In genomic region chr18:26301681-26302080, GRCh38 we compare ENCODE assay signal across 14 cellular contexts.
DNase-seq lines count a peak whose midpoint lies in the region; TF ChIP-seq lines count a peak whose summit lies in the region.
"Had no signal": no experiment of that assay in that cellular context is flagged by ENCODE, and none has a peak within 500 bp of the region (broad histone marks: within the 10 kb centered on the region; RNA-seq: fewer than 3 reads in every experiment).

No MANE protein-coding gene starts in this region.

- no peak for TF ChIP-seq POLR2A in esophagus muscularis mucosa (IDR thresholded peaks at IDR 0.05; ENCODE audit: low read depth)

- DNase-seq in AG10803 (ENCODE audit: low read depth) = peak; percentile 65
- DNase-seq in MV-4-11 (lab: John Stamatoyannopoulos, UW) = peak; percentile 78
- peak; percentile 42 to 51 for DNase-seq in cardiac fibroblast (ENCODE audit: low read depth in 2 of 2)
- DNase-seq in mucosa of gallbladder (ENCODE audit: low spot score) = peak; percentile 32
- DNase-seq in esophagus muscularis mucosa (ENCODE audit: extremely low spot score) = no peak
- DNase-seq in NCI-H226 = no peak
- no peak for DNase-seq in NCI-H2107 (lab: John Stamatoyannopoulos, UW)
- DNase-seq in GM10248 (ENCODE audit: extremely low spot score) = no peak
- DNase-seq: endodermal cell, T-helper 17 cell had no signal

- POLR2A ChIA-PET in GM10248 (lab: Yijun Ruan, JAX) = no interaction called here

- TF ChIP-seq CTCF in AG10803 (conservative IDR thresholded peaks at IDR 0.05; ENCODE audit: low read length) (no peak), cardiac fibroblast (IDR thresholded peaks at IDR 0.05; ENCODE audit: low read depth, low read length) (no peak), esophagus muscularis mucosa (IDR thresholded peaks at IDR 0.05) (no peak), GM10248 (IDR thresholded peaks at IDR 0.05; ENCODE audit: control extremely low read depth, extremely low read depth, low read depth, missing control alignments) (no peak)

- no peak overlapping the region for H3K27ac ChIP-seq in esophagus muscularis mucosa (replicated peaks in 1 of 4)
- H3K27ac ChIP-seq: ascending aorta, neutrophil had no signal

- intact Hi-C loops in esophagus muscularis mucosa (cut with DNase I) = no loop called here

- TF ChIP-seq EP300 in esophagus muscularis mucosa (IDR thresholded peaks at IDR 0.05) = no peak

- CTCF ChIA-PET in GM10248 (lab: Yijun Ruan, JAX) = no interaction called here

- no peaks in the 10 kb centered on the region for H3K27me3 ChIP-seq in esophagus muscularis mucosa
- H3K27me3 ChIP-seq: ascending aorta, neutrophil had no signal

- no peaks in the 10 kb centered on the region for H3K36me3 ChIP-seq in esophagus muscularis mucosa
- H3K36me3 ChIP-seq: ascending aorta, neutrophil had no signal

- H3K4me1 ChIP-seq in esophagus muscularis mucosa = no peaks in the 10 kb centered on the region
- H3K4me1 ChIP-seq: ascending aorta had no signal

- H3K4me3 ChIP-seq in AG10803 (ENCODE audit: low read length) (no peak overlapping the region), cardiac fibroblast (replicated peaks in 1 of 2; ENCODE audit: low read depth in 2 of 2, low read length in 2 of 2) (no peak overlapping the region), esophagus muscularis mucosa (no peak overlapping the region)
- H3K4me3 ChIP-seq: ascending aorta, GM23338, lung had no signal

- 67% methylated on average over 3 of the region's 3 CpGs for WGBS in esophagus muscularis mucosa

- no peaks in the 10 kb centered on the region for H3K9me3 ChIP-seq in esophagus muscularis mucosa
- H3K9me3 ChIP-seq: ascending aorta, neutrophil had no signal

Comparison
In these comparisons a context has a peak if more than half of its experiments do, and no peak if none do; other contexts are left out.
1. DNase-seq: peak in AG10803 (single experiment), MV-4-11 (single experiment), cardiac fibroblast (2 of 2) and mucosa of gallbladder (single experiment); none in esophagus muscularis mucosa (single experiment), NCI-H226 (single experiment), NCI-H2107 (single experiment) and GM10248 (single experiment).